Comparison of ENCODE assay signal across 34 cellular contexts in the genomic region with DNA sequence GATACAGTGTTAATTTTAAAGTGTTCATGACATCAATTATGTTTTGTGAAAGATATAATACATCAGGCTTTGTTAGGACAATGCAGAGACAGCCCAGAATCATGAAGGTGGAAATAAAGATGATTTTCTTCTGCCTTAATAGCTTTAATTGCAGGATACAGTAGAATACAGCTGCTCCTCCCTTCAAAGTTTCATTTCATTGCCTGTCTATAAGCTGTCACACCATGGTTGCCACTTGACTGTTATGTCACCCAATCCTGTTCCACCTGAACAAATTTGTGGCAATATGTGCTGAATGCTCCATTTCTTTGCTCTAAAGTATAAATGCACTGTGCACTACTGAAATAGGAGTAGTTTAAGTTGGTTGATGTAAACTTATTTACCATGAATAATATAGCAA.
"Had no signal": no experiment of that assay in that cellular context is flagged by ENCODE, and none has a peak within 500 bp of the region (broad histone marks: within the 10 kb centered on the region; RNA-seq: fewer than 3 reads in every experiment).

No MANE protein-coding gene starts in this region.

- H3K4me1 ChIP-seq: adrenal gland, body of pancreas, breast epithelium had no signal

- H3K27ac ChIP-seq: adrenal gland, body of pancreas, brain microvascular endothelial cell, breast epithelium, VCaP had no signal

- DNase-seq: activated B cell treated with CpG ODN at 0.5 μM for 24 hours; activated CD4-positive, alpha-beta memory T cell treated with anti-CD3 and anti-CD28 coated beads for 36 hours; activated CD4-positive, alpha-beta T cell treated with anti-CD3 and anti-CD28 coated beads for 4 hours; activated CD4-positive, alpha-beta T cell treated with anti-CD3 and anti-CD28 coated beads, Interleukin-2, amount 10 ng/mL, durations not matched to agents 24 days and 14 days; activated CD4-positive, alpha-beta T cell treated with anti-CD3 and anti-CD28 coated beads, Interleukin-2, amount 50 U/mL, for 1 hour; activated CD4-positive, alpha-beta T cell treated with anti-CD3 and anti-CD28 coated beads, Interleukin-2, amount 50 U/mL, for 4 hours; activated CD4-positive, CD25-positive, alpha-beta regulatory T cell treated with anti-CD3 and anti-CD28 coated beads, Interleukin-2, amount 50 U/mL, for 72 hours; activated CD8-positive, alpha-beta memory T cell treated with anti-CD3 and anti-CD28 coated beads, Interleukin-2, amount 50 U/mL, for 4 hours; activated CD8-positive, alpha-beta T cell treated with anti-CD3 and anti-CD28 coated beads for 36 hours; activated effector memory CD4-positive, alpha-beta T cell treated with anti-CD3 and anti-CD28 coated beads, Interleukin-2, amount 50 U/mL, for 16 hours; activated gamma-delta T cell treated with Interleukin-2 at 50 U/mL for 16 hours; activated naive CD4-positive, alpha-beta T cell; activated naive CD4-positive, alpha-beta T cell treated with anti-CD3 and anti-CD28 coated beads for 36 hours; activated naive CD4-positive, alpha-beta T cell treated with anti-CD3 and anti-CD28 coated beads, Interleukin-2, amount 50 U/mL, for 16 hours; activated naive CD8-positive, alpha-beta T cell treated with anti-CD3 and anti-CD28 coated beads for 36 hours; activated T-cell treated with anti-CD3 and anti-CD28 coated beads for 4 hours; activated T-cell treated with anti-CD3 and anti-CD28 coated beads, Interleukin-2, amount 50 U/mL, for 1 hour; activated T-cell treated with anti-CD3 and anti-CD28 coated beads, Interleukin-2, amount 50 U/mL, for 4 hours; activated T-cell treated with anti-CD3 and anti-CD28 coated beads, Interleukin-2, amount 50 U/mL, for 72 hours; adrenal gland; amniotic stem cell; aorta; body of pancreas; brain microvascular endothelial cell; central memory CD4-positive, alpha-beta T cell; T-helper 17 cell had no signal

- H3K4me3 Mint-ChIP-seq: activated B cell treated with CpG ODN at 0.5 μM for 24 hours; activated CD4-positive, alpha-beta memory T cell treated with anti-CD3 and anti-CD28 coated beads for 36 hours; activated CD4-positive, alpha-beta T cell treated with anti-CD3 and anti-CD28 coated beads, Interleukin-2, amount 10 ng/mL, durations not matched to agents 24 days and 14 days; activated CD8-positive, alpha-beta T cell treated with anti-CD3 and anti-CD28 coated beads for 36 hours; activated naive CD4-positive, alpha-beta T cell treated with anti-CD3 and anti-CD28 coated beads for 36 hours; activated naive CD8-positive, alpha-beta T cell treated with anti-CD3 and anti-CD28 coated beads for 36 hours; activated T-cell treated with anti-CD3 and anti-CD28 coated beads, Interleukin-2, amount 50 U/mL, for 4 hours; activated T-cell treated with anti-CD3 and anti-CD28 coated beads, Interleukin-2, amount 50 U/mL, for 72 hours; activated T-helper 1 cell treated with anti-CD3 and anti-CD28 coated beads, Interleukin-12 subunit alpha, Interleukin-12 subunit beta, Interleukin-2, Interleukin-4 antibody, amounts not matched to agents 30 ng/mL and 10 ng/mL and 1 ng/mL, durations not matched to agents 14 hours and 24 hours and 36 hours; activated T-helper 17 cell treated with anti-CD3 and anti-CD28 coated beads, Interleukin-2, amount 50 U/mL, for 72 hours; T-helper 17 cell had no signal

- H3K27me3 Mint-ChIP-seq: activated B cell treated with CpG ODN at 0.5 μM for 24 hours; activated CD4-positive, alpha-beta memory T cell treated with anti-CD3 and anti-CD28 coated beads for 36 hours; activated CD4-positive, alpha-beta T cell treated with anti-CD3 and anti-CD28 coated beads, Interleukin-2, amount 10 ng/mL, durations not matched to agents 24 days and 14 days; activated CD8-positive, alpha-beta T cell treated with anti-CD3 and anti-CD28 coated beads for 36 hours; activated naive CD8-positive, alpha-beta T cell treated with anti-CD3 and anti-CD28 coated beads for 36 hours; activated T-helper 17 cell treated with anti-CD3 and anti-CD28 coated beads, Interleukin-2, amount 50 U/mL, for 72 hours; T-helper 17 cell had no signal

- H3K36me3 Mint-ChIP-seq: activated CD4-positive, alpha-beta memory T cell treated with anti-CD3 and anti-CD28 coated beads for 36 hours; activated naive CD4-positive, alpha-beta T cell treated with anti-CD3 and anti-CD28 coated beads, Interleukin-2, amount 50 U/mL, for 72 hours; activated naive CD8-positive, alpha-beta T cell treated with anti-CD3 and anti-CD28 coated beads for 36 hours had no signal

- H3K27ac Mint-ChIP-seq: activated B cell treated with CpG ODN at 0.5 μM for 24 hours; activated CD4-positive, alpha-beta memory T cell treated with anti-CD3 and anti-CD28 coated beads for 36 hours; activated CD4-positive, alpha-beta T cell treated with anti-CD3 and anti-CD28 coated beads, Interleukin-2, amount 10 ng/mL, durations not matched to agents 24 days and 14 days; activated CD8-positive, alpha-beta T cell treated with anti-CD3 and anti-CD28 coated beads for 36 hours; activated naive CD4-positive, alpha-beta T cell treated with anti-CD3 and anti-CD28 coated beads for 36 hours; activated naive CD4-positive, alpha-beta T cell treated with anti-CD3 and anti-CD28 coated beads, Interleukin-2, amount 50 U/mL, for 72 hours; activated naive CD8-positive, alpha-beta T cell treated with anti-CD3 and anti-CD28 coated beads for 36 hours; activated T-cell treated with anti-CD3 and anti-CD28 coated beads, Interleukin-2, amount 50 U/mL, for 72 hours; activated T-helper 1 cell treated with anti-CD3 and anti-CD28 coated beads, Interleukin-12 subunit alpha, Interleukin-12 subunit beta, Interleukin-2, Interleukin-4 antibody, amounts not matched to agents 30 ng/mL and 10 ng/mL and 1 ng/mL, durations not matched to agents 14 hours and 24 hours and 36 hours; activated T-helper 17 cell treated with anti-CD3 and anti-CD28 coated beads, Interleukin-2, amount 50 U/mL, for 72 hours; T-helper 17 cell had no signal

- H3K4me3 ChIP-seq: adrenal gland, body of pancreas, breast epithelium had no signal

- H3K4me1 Mint-ChIP-seq: activated B cell treated with CpG ODN at 0.5 μM for 24 hours; activated CD4-positive, alpha-beta T cell treated with anti-CD3 and anti-CD28 coated beads, Interleukin-2, amount 10 ng/mL, durations not matched to agents 24 days and 14 days; activated naive CD8-positive, alpha-beta T cell treated with anti-CD3 and anti-CD28 coated beads for 36 hours; activated T-helper 17 cell treated with anti-CD3 and anti-CD28 coated beads, Interleukin-2, amount 50 U/mL, for 72 hours; T-helper 17 cell had no signal

- ATAC-seq: activated CD8-positive, alpha-beta T cell treated with anti-CD3 and anti-CD28 coated beads for 36 hours; activated naive CD4-positive, alpha-beta T cell treated with anti-CD3 and anti-CD28 coated beads, Interleukin-2, amount 50 U/mL, for 72 hours; activated T-cell treated with anti-CD3 and anti-CD28 coated beads, Interleukin-2, amount 50 U/mL, for 4 hours; activated T-cell treated with anti-CD3 and anti-CD28 coated beads, Interleukin-2, amount 50 U/mL, for 72 hours; activated T-helper 17 cell treated with anti-CD3 and anti-CD28 coated beads, Interleukin-2, amount 50 U/mL, for 72 hours; body of pancreas; T-helper 17 cell had no signal

- H3K27me3 ChIP-seq: adrenal gland, body of pancreas, brain microvascular endothelial cell, breast epithelium had no signal

- H3K9me3 ChIP-seq: adrenal gland, body of pancreas, breast epithelium had no signal

- H3K36me3 ChIP-seq: adrenal gland, brain microvascular endothelial cell, breast epithelium had no signal

- FAIRE-seq: astrocyte, colon, TTC549 had no signal
